ENCODE assay signal across 8 cellular contexts in the genomic region with DNA sequence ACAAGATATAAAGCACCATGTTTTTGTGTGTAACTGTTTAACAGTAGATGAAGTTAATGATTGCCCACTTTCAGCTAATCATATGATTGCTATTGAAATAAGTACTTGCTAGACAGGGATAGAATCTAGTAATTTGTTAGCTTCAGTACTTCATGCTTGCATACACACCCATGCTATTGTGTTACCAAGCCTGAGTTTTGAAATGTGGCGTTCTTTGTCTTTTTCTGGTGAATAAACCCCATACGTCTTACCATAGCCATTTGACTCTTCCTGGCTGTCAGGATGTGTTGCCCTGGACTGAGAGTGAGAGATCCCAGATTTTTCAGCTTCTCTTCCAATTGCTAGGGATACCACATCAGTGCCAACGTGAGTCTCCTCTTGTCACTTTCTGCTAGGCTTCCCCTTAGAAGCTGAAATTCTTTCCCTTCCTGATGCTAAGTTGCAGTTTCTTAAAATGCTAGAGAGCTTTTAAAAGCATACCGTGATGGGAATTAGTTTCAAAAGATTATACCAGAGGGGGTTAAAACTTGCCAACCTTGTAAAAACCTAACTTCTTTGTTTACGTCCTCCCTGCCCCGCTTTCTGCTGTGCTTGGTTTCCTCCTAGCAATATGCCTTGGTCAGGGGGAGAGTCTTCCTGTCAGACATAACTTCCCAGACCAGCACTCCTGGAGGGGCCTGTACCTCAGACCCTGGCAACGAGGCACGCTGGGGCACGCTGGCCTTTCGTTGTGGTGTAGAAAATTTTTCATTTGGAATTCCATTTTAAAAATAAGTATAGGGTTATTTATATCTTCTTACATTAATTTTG.
DNase-seq lines count a peak whose midpoint lies in the region; ATAC-seq lines count a peak whose summit lies in the region.

No MANE protein-coding gene starts in this region.

- no peaks in the 10 kb centered on the region for H3K27me3 Mint-ChIP-seq in naive thymus-derived CD4-positive, alpha-beta T cell

- H3K4me1 Mint-ChIP-seq in naive thymus-derived CD4-positive, alpha-beta T cell, result peaks cover 39 to 76% (median 56%) of the 10 kb centered on the region in 7 donors

- peak overlapping the region; percentile 35 to 51 (median 45); a peak in 16 of 20 replicates for H3K4me3 ChIP-seq in BLaER1 treated with 17β-estradiol and CSF1 and Interleukin-3, amounts not matched to agents 10 nM and 100 nM
- no peak overlapping the region for H3K4me3 ChIP-seq in ectodermal cell (ENCODE audit: insufficient read depth, low read depth, low read length)
- H3K4me3 ChIP-seq in naive thymus-derived CD4-positive, alpha-beta T cell (ENCODE audit: low read length), result no peak overlapping the region

- intact Hi-C loops in naive thymus-derived CD4-positive, alpha-beta T cell (cut with micrococcal nuclease), result no loop called here

- DNase-seq in Kasumi-1 (lab: John Stamatoyannopoulos, UW) (peak; percentile 43 to 45), AG08396 (ENCODE audit: low spot score) (no peak), NCI-H2196 (lab: John Stamatoyannopoulos, UW; ENCODE audit: unreplicated experiment) (no peak), SKM-1 treated with dmso at 0.1 percent for 144 hours (lab: John Stamatoyannopoulos, UW; ENCODE audit: unreplicated experiment) (no peak)
- no peak for DNase-seq in naive thymus-derived CD4-positive, alpha-beta T cell
- DNase-seq in activated naive CD4-positive, alpha-beta T cell treated with anti-CD3 and anti-CD28 coated beads, Interleukin-2, amount 50 U/mL, for 72 hours (ENCODE audit: low spot score in 2 of 2), result no peak

- CTCF ChIA-PET in naive thymus-derived CD4-positive, alpha-beta T cell (lab: Charles Lee), result no interaction called here

- H3K4me3 Mint-ChIP-seq in naive thymus-derived CD4-positive, alpha-beta T cell, result peak overlapping the region in 6 of 10 donors; percentile 15 to 64 (median 31)

- no peaks in the 10 kb centered on the region for H3K27me3 ChIP-seq in BLaER1 treated with 17β-estradiol and CSF1 and Interleukin-3, amounts not matched to agents 10 nM and 100 nM
- H3K27me3 ChIP-seq in ectodermal cell (ENCODE audit: control insufficient read depth, insufficient read depth, low read length, poor library complexity, severe bottlenecking), result no peaks in the 10 kb centered on the region
- no peaks in the 10 kb centered on the region for H3K27me3 ChIP-seq in naive thymus-derived CD4-positive, alpha-beta T cell (ENCODE audit: control insufficient read depth in 2 of 2, insufficient read depth in 2 of 2, low read length in 2 of 2)

- peak overlapping the region in 7 of 9 donors; percentile 0 to 76 (median 24) for H3K27ac Mint-ChIP-seq in naive thymus-derived CD4-positive, alpha-beta T cell
- H3K27ac Mint-ChIP-seq in activated naive CD4-positive, alpha-beta T cell treated with anti-CD3 and anti-CD28 coated beads, Interleukin-2, amount 50 U/mL, for 72 hours, result no peak overlapping the region

- peaks cover 0 to 12% (median 0%) of the 10 kb centered on the region in 11 experiments; a peak in 5 of 22 replicates for H3K36me3 ChIP-seq in BLaER1 treated with 17β-estradiol and CSF1 and Interleukin-3, amounts not matched to agents 10 nM and 100 nM
- no peaks in the 10 kb centered on the region for H3K36me3 ChIP-seq in ectodermal cell (ENCODE audit: control insufficient read depth, insufficient read depth, low read length)
- H3K36me3 ChIP-seq in naive thymus-derived CD4-positive, alpha-beta T cell (ENCODE audit: control insufficient read depth in 2 of 3, insufficient read depth in 3 of 3, low read length in 3 of 3), result no peaks in the 10 kb centered on the region

- H3K9ac ChIP-seq in BLaER1 treated with 17β-estradiol and CSF1 and Interleukin-3, amounts not matched to agents 10 nM and 100 nM, result peak overlapping the region; percentile 64 to 84 (median 75)

- POLR2A ChIA-PET in naive thymus-derived CD4-positive, alpha-beta T cell (lab: Charles Lee), result interaction anchor here (1.3 to 1.4 kb wide), 2 partner anchors 10 to 12 kb away, joined by 4 to 5 read pairs; no protein-coding TSS in a partner anchor

- H3K9me3 Mint-ChIP-seq in naive thymus-derived CD4-positive, alpha-beta T cell, result peaks cover 0 to 6% (median 1%) of the 10 kb centered on the region in 11 donors
- peaks cover 0 to 6% of the 10 kb centered on the region in 2 donors for H3K9me3 Mint-ChIP-seq in activated naive CD4-positive, alpha-beta T cell treated with anti-CD3 and anti-CD28 coated beads, Interleukin-2, amount 50 U/mL, for 72 hours

- 10 to 14% methylated on average over 7 to 10 of the region's 10 CpGs for WGBS in ectodermal cell, 2 experiments

- peaks cover 0 to 13% (median 6%) of the 10 kb centered on the region in 5 donors for H3K36me3 Mint-ChIP-seq in naive thymus-derived CD4-positive, alpha-beta T cell
- H3K36me3 Mint-ChIP-seq in activated naive CD4-positive, alpha-beta T cell treated with anti-CD3 and anti-CD28 coated beads, Interleukin-2, amount 50 U/mL, for 72 hours, result peaks cover 0 to 17% of the 10 kb centered on the region in 2 donors

- peak overlapping the region; percentile 74 to 93 (median 82) for H3K27ac ChIP-seq in BLaER1 treated with 17β-estradiol and CSF1 and Interleukin-3, amounts not matched to agents 10 nM and 100 nM
- peak overlapping the region; percentile 97 for H3K27ac ChIP-seq in ectodermal cell (ENCODE audit: insufficient read depth, low read depth, low read length, poor library complexity, severe bottlenecking)
- H3K27ac ChIP-seq in naive thymus-derived CD4-positive, alpha-beta T cell (ENCODE audit: low read depth, low read length), result no peak overlapping the region

- H4K20me1 ChIP-seq in BLaER1 treated with 17β-estradiol and CSF1 and Interleukin-3, amounts not matched to agents 10 nM and 100 nM, result peaks cover 22 to 88% (median 38%) of the 10 kb centered on the region in 11 experiments; a peak in 16 of 22 replicates

- peak overlapping the region; percentile 78 to 97 (median 91) for H3K4me2 ChIP-seq in BLaER1 treated with 17β-estradiol and CSF1 and Interleukin-3, amounts not matched to agents 10 nM and 100 nM

- H3K4me1 ChIP-seq in BLaER1 treated with 17β-estradiol and CSF1 and Interleukin-3, amounts not matched to agents 10 nM and 100 nM, result peaks cover 74 to 94% (median 89%) of the 10 kb centered on the region in 10 experiments
- peaks cover 49% of the 10 kb centered on the region for H3K4me1 ChIP-seq in ectodermal cell (ENCODE audit: control insufficient read depth, insufficient read depth, low read length)
- peaks cover 0 to 13% of the 10 kb centered on the region in 2 donors for H3K4me1 ChIP-seq in naive thymus-derived CD4-positive, alpha-beta T cell (ENCODE audit: control insufficient read depth in 2 of 2, insufficient read depth in 2 of 2, low read length in 2 of 2)

- ATAC-seq in naive thymus-derived CD4-positive, alpha-beta T cell, result peak; percentile 26
- no peak for ATAC-seq in activated naive CD4-positive, alpha-beta T cell treated with anti-CD3 and anti-CD28 coated beads, Interleukin-2, amount 50 U/mL, for 72 hours

- H3K9me3 ChIP-seq in BLaER1 treated with 17β-estradiol and CSF1 and Interleukin-3, amounts not matched to agents 10 nM and 100 nM (replicated peaks in 1 of 11), result peaks cover 0 to 9% (median 0%) of the 10 kb centered on the region in 11 experiments; a peak in 3 of 22 replicates
- no peaks in the 10 kb centered on the region for H3K9me3 ChIP-seq in ectodermal cell (ENCODE audit: control insufficient read depth, low read length)
- H3K9me3 ChIP-seq in naive thymus-derived CD4-positive, alpha-beta T cell (ENCODE audit: control insufficient read depth in 2 of 3, low read length in 3 of 3), result no peaks in the 10 kb centered on the region

Comparison
In these comparisons a context has a peak if more than half of its experiments do, and no peak if none do; other contexts are left out.
1. H3K4me3 ChIP-seq: peak in BLaER1 treated with 17β-estradiol and CSF1 and Interleukin-3, amounts not matched to agents 10 nM and 100 nM (10 of 10); none in ectodermal cell (single experiment) and naive thymus-derived CD4-positive, alpha-beta T cell (single experiment).
2. DNase-seq: peak in Kasumi-1 (2 of 2); none in naive thymus-derived CD4-positive, alpha-beta T cell (0 of 9), AG08396 (single experiment), NCI-H2196 (single experiment), SKM-1 treated with dmso at 0.1 percent for 144 hours (single experiment) and activated naive CD4-positive, alpha-beta T cell treated with anti-CD3 and anti-CD28 coated beads, Interleukin-2, amount 50 U/mL, for 72 hours (0 of 2).
3. H3K27ac Mint-ChIP-seq: peak in naive thymus-derived CD4-positive, alpha-beta T cell (7 of 9); none in activated naive CD4-positive, alpha-beta T cell treated with anti-CD3 and anti-CD28 coated beads, Interleukin-2, amount 50 U/mL, for 72 hours (0 of 2).